18 cellular contexts compared by ENCODE assay signal in genomic region chr6:8230357-8230756, GRCh38.
DNase-seq lines count a peak whose midpoint lies in the region; ATAC-seq and TF ChIP-seq lines count a peak whose summit lies in the region.
"Had no signal": no experiment of that assay in that cellular context is flagged by ENCODE, and none has a peak within 500 bp of the region (broad histone marks: within the 10 kb centered on the region; RNA-seq: fewer than 3 reads in every experiment).

No MANE protein-coding gene starts in this region.

- H3K9me2 ChIP-seq in GM23338 (ENCODE audit: insufficient read depth), result 0 out of 2 replicates have a peak, but pooled peaks cover 4% of the 10 kb centered on the region

- H3K4me2 ChIP-seq in GM23338, result no peak overlapping the region
- H3K4me2 ChIP-seq: BLaER1 had no signal

- TF ChIP-seq CTCF in GM23338 (conservative IDR thresholded peaks at IDR 0.05; ENCODE audit: low read depth in 2 of 2) (no peak), endodermal cell (conservative IDR thresholded peaks at IDR 0.05) (no peak), nephron (IDR thresholded peaks at IDR 0.05; ENCODE audit: unreplicated experiment in 3 of 3) (no peak), left ventricle myocardium inferior (IDR thresholded peaks at IDR 0.05; ENCODE audit: borderline replicate concordance) (no peak)

- intact Hi-C loops in posterior cingulate gyrus (cut with DNase I), result no loop called here
- intact Hi-C loops in left ventricle myocardium inferior (cut with micrococcal nuclease), result no loop called here

- DNase-seq in GM23338 (ENCODE audit: low spot score) (no peak), endodermal cell (no peak), renal cortical epithelial cell (ENCODE audit: low read depth) (peak; percentile 6), posterior cingulate gyrus (no peak), left ventricle myocardium inferior (no peak)
- DNase-seq in activated CD4-positive, alpha-beta T cell treated with anti-CD3 and anti-CD28 coated beads, Interleukin-2, amount 50 U/mL, for 48 hours, result no peak
- DNase-seq: 8988T; Calu3; CD4-positive, alpha-beta memory T cell; DMS79 treated with DMSO at 0.1 percent for 48 hours; GM23248; IMR-90 had no signal

- H3K4me3 Mint-ChIP-seq in GM23338, result no peak overlapping the region; the same call in 2 of the 3 replicates
- no peak overlapping the region for H3K4me3 Mint-ChIP-seq in endodermal cell
- no peak overlapping the region for H3K4me3 Mint-ChIP-seq in nephron
- H3K4me3 Mint-ChIP-seq: CD14-positive monocyte; CD4-positive, alpha-beta memory T cell had no signal

- H4K20me1 ChIP-seq in GM23338 (replicated peaks; ENCODE audit: insufficient read depth), result no peaks in the 10 kb centered on the region
- H4K20me1 ChIP-seq: BLaER1 had no signal

- H3K27me3 ChIP-seq in GM23338 (ENCODE audit: insufficient read depth), result no peaks in the 10 kb centered on the region
- no peaks in the 10 kb centered on the region for H3K27me3 ChIP-seq in endodermal cell (ENCODE audit: control insufficient read depth, insufficient read depth, low read length, poor library complexity, severe bottlenecking)
- peaks cover 45% of the 10 kb centered on the region for H3K27me3 ChIP-seq in left ventricle myocardium inferior (ENCODE audit: low read depth)
- H3K27me3 ChIP-seq: BLaER1 had no signal

- peaks cover 5% of the 10 kb centered on the region; the same call in 1 of the 2 replicates for H3K4me1 ChIP-seq in GM23338 (ENCODE audit: insufficient read depth)
- peaks cover 6% of the 10 kb centered on the region for H3K4me1 ChIP-seq in endodermal cell (ENCODE audit: control insufficient read depth, insufficient read depth, low read length)
- H3K4me1 ChIP-seq in left ventricle myocardium inferior, result no peaks in the 10 kb centered on the region
- H3K4me1 ChIP-seq: BLaER1 had no signal

- 78 to 100% methylated on average over 2 of the region's 2 CpGs for WGBS in endodermal cell (ENCODE audit: insufficient coverage in 1 of 2, insufficient read length in 1 of 2), 2 experiments

- peak overlapping the region; percentile 3; the same call in 1 of the 2 replicates for H2AFZ ChIP-seq in GM23338
- H2AFZ ChIP-seq: GM23248 had no signal

- peak overlapping the region; percentile 59 for H3K27ac Mint-ChIP-seq in GM23338
- peak overlapping the region; percentile 74 for H3K27ac Mint-ChIP-seq in endodermal cell
- H3K27ac Mint-ChIP-seq in nephron, result peak overlapping the region; percentile 38 to 72 (median 71)
- H3K27ac Mint-ChIP-seq: CD4-positive, alpha-beta memory T cell had no signal

- no peaks in the 10 kb centered on the region for H3F3A ChIP-seq in GM23338 (replicated peaks; ENCODE audit: low read depth)

- ATAC-seq in GM23338, result peak; percentile 61
- ATAC-seq in HG03432 (IDR thresholded peaks at IDR 0.05; ENCODE audit: unreplicated experiment), result no peak
- ATAC-seq: GM12878, K562 had no signal

- no peaks in the 10 kb centered on the region for H3K36me3 Mint-ChIP-seq in GM23338 (ENCODE audit: low read depth)
- H3K36me3 Mint-ChIP-seq in endodermal cell (ENCODE audit: low read depth), result no peaks in the 10 kb centered on the region
- H3K36me3 Mint-ChIP-seq in nephron (ENCODE audit: low read depth), result no peaks in the 10 kb centered on the region
- H3K36me3 Mint-ChIP-seq: CD14-positive monocyte; CD4-positive, alpha-beta memory T cell had no signal

- H3K36me3 ChIP-seq in GM23338 (ENCODE audit: insufficient read depth) (no peaks in the 10 kb centered on the region), endodermal cell (ENCODE audit: control insufficient read depth, insufficient read depth, low read length) (no peaks in the 10 kb centered on the region), left ventricle myocardium inferior (no peaks in the 10 kb centered on the region)
- H3K36me3 ChIP-seq: BLaER1 had no signal

- H3K27ac ChIP-seq in GM23338 (ENCODE audit: low read depth), result no peak overlapping the region
- no peak overlapping the region for H3K27ac ChIP-seq in endodermal cell (ENCODE audit: low read depth, low read length)
- no peak overlapping the region for H3K27ac ChIP-seq in left ventricle myocardium inferior (replicated peaks)
- H3K27ac ChIP-seq: BLaER1, GM23248 had no signal

- H3K27me3 Mint-ChIP-seq in GM23338 (ENCODE audit: insufficient read depth, low read depth, poor library complexity) (peaks cover 8% of the 10 kb centered on the region), endodermal cell (ENCODE audit: insufficient read depth) (no peaks in the 10 kb centered on the region), nephron (ENCODE audit: low read depth) (no peaks in the 10 kb centered on the region)

- no peaks in the 10 kb centered on the region for H3K9me3 ChIP-seq in endodermal cell (ENCODE audit: control insufficient read depth, low read length)
- no peaks in the 10 kb centered on the region for H3K9me3 ChIP-seq in left ventricle myocardium inferior (replicated peaks)
- H3K9me3 ChIP-seq: BLaER1 had no signal

- H3K9me3 Mint-ChIP-seq in GM23338, result no peaks in the 10 kb centered on the region
- H3K9me3 Mint-ChIP-seq in endodermal cell, result no peaks in the 10 kb centered on the region
- no peaks in the 10 kb centered on the region for H3K9me3 Mint-ChIP-seq in nephron
- H3K9me3 Mint-ChIP-seq: CD14-positive monocyte; CD4-positive, alpha-beta memory T cell had no signal

- no peaks in the 10 kb centered on the region for H3K79me2 ChIP-seq in GM23338 (replicated peaks; ENCODE audit: insufficient read depth)

- H3K4me3 ChIP-seq in GM23338 (no peak overlapping the region), endodermal cell (ENCODE audit: low read length) (no peak overlapping the region), left ventricle myocardium inferior (no peak overlapping the region)
- H3K4me3 ChIP-seq: BLaER1, GM12878, GM23248, K562 had no signal

- H3K4me1 Mint-ChIP-seq in GM23338 (peaks cover 13% of the 10 kb centered on the region), endodermal cell (peaks cover 12% of the 10 kb centered on the region), nephron (peaks cover 5% of the 10 kb centered on the region)
- H3K4me1 Mint-ChIP-seq: CD14-positive monocyte; CD4-positive, alpha-beta memory T cell had no signal

- no peak overlapping the region for H3K9ac ChIP-seq in endodermal cell (ENCODE audit: extremely low read depth, low read length, poor library complexity, severe bottlenecking)
- H3K9ac ChIP-seq: BLaER1, GM23248 had no signal

TF ChIP-seq in GM23338, 12 proteins besides CTCF, POLR2A, EP300 and RAD21 (continues in another document):
- TF ChIP-seq ZNF462 (CRISPR knock-in tag; IDR thresholded peaks at IDR 0.05) (no peak), ZNF114 (CRISPR knock-in tag; IDR thresholded peaks at IDR 0.05) (no peak), NANOG (IDR thresholded peaks at IDR 0.05; ENCODE audit: borderline replicate concordance) (no peak), EZH2 (IDR thresholded peaks at IDR 0.05; ENCODE audit: low read depth, unreplicated experiment) (no peak)
